ENCODE assay signal across 8 cellular contexts in the genomic region with DNA sequence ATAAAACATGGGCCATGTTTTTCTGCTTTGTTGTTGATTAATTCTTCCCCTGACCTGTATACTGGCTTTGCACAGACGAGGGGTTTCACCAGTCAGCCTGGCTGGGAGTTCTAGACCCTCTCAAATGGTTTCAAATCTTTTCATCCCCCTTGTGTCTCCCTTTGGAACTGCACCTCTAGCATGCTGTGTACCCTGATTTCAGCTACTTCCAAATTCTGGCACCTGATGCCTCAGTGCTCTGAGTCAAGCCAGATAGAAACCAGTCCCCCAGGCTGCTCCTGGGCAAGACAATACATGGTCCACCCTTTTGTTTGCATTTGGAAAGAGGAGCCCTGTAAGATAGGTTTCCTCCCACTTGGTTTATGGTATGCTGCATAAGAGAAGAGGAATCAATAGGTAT.
DNase-seq lines count a peak whose midpoint lies in the region; ATAC-seq, FAIRE-seq and TF ChIP-seq lines count a peak whose summit lies in the region.

No MANE protein-coding gene starts in this region.

- no peaks in the 10 kb centered on the region for H3K27me3 ChIP-seq in HL-60 (ENCODE audit: insufficient read depth, poor library complexity, severe bottlenecking)
- H3K27me3 ChIP-seq in astrocyte (ENCODE audit: insufficient read depth, low read length) = no peaks in the 10 kb centered on the region
- H3K27me3 ChIP-seq in liver (ENCODE audit: control insufficient read depth in 4 of 4, insufficient read depth in 4 of 4, low read length in 3 of 4) = no peaks in the 10 kb centered on the region

- H3K4me3 ChIP-seq in HL-60 (replicated peaks; ENCODE audit: insufficient read depth, low read length) (no peak overlapping the region), astrocyte (ENCODE audit: insufficient read depth, low read depth, low read length) (no peak overlapping the region), liver (ENCODE audit: low read depth in 1 of 3, low read length in 3 of 3) (no peak overlapping the region)

- H3K27ac ChIP-seq in HL-60 (replicated peaks) (no peak overlapping the region), astrocyte (ENCODE audit: low read depth, low read length) (no peak overlapping the region), liver (ENCODE audit: low read depth in 1 of 2, low read length in 2 of 2) (no peak overlapping the region)

- no peak overlapping the region for H3K4me3 Mint-ChIP-seq in astrocyte (ENCODE audit: unreplicated experiment)
- no peak overlapping the region for H3K4me3 Mint-ChIP-seq in stimulated activated memory B cell treated with anti-CD40 and anti-IgM and Interleukin-4, amounts not matched to agents 10 μg/mL and 1 μg/mL and 100 μg/mL, for 72 hours

- no peaks in the 10 kb centered on the region for H3K36me3 Mint-ChIP-seq in astrocyte (ENCODE audit: low read depth, unreplicated experiment)
- no peaks in the 10 kb centered on the region for H3K36me3 Mint-ChIP-seq in stimulated activated memory B cell treated with anti-CD40 and anti-IgM and Interleukin-4, amounts not matched to agents 10 μg/mL and 1 μg/mL and 100 μg/mL, for 72 hours

- peaks cover 2% of the 10 kb centered on the region for H3K9me3 Mint-ChIP-seq in astrocyte (ENCODE audit: unreplicated experiment)
- H3K9me3 Mint-ChIP-seq in stimulated activated memory B cell treated with anti-CD40 and anti-IgM and Interleukin-4, amounts not matched to agents 10 μg/mL and 1 μg/mL and 100 μg/mL, for 72 hours = peaks cover 6% of the 10 kb centered on the region

- TF ChIP-seq RAD21 in liver (IDR thresholded peaks at IDR 0.05) = peak; percentile 64 to 78

- H3K9ac ChIP-seq in astrocyte (ENCODE audit: low read length) = no peak overlapping the region
- H3K9ac ChIP-seq in liver (ENCODE audit: low read depth in 1 of 2, low read length in 2 of 2) = no peak overlapping the region

- TF ChIP-seq CTCF in D721Med (IDR thresholded peaks at IDR 0.05; ENCODE audit: insufficient read depth, missing control alignments) (peak; percentile 29), HL-60 (IDR thresholded peaks at IDR 0.05; ENCODE audit: insufficient read depth, low read length) (peak; percentile 58), astrocyte (IDR thresholded peaks at IDR 0.05; ENCODE audit: insufficient read depth, low read depth, low read length) (peak; percentile 65), liver (IDR thresholded peaks at IDR 0.05; ENCODE audit: low read depth, low read length, missing input control) (peak; percentile 68)

- DNase-seq in D721Med (ENCODE audit: insufficient read length, low spot score) = no peak
- DNase-seq in HL-60 (ENCODE audit: low read depth in 1 of 2, low spot score in 1 of 2) = peak; percentile 4 to 10
- DNase-seq in astrocyte (ENCODE audit: low read depth) = peak; percentile 13
- DNase-seq in KG1 (lab: John Stamatoyannopoulos, UW) = no peak
- DNase-seq in nucleus accumbens (lab: John Stamatoyannopoulos, UW) = no peak

- H3K36me3 ChIP-seq in astrocyte (ENCODE audit: insufficient read depth, low read length) = no peaks in the 10 kb centered on the region
- H3K36me3 ChIP-seq in liver (ENCODE audit: control insufficient read depth in 4 of 4, insufficient read depth in 3 of 4, low read depth in 1 of 4, low read length in 3 of 4) = no peaks in the 10 kb centered on the region

- no peak overlapping the region for H2AFZ ChIP-seq in astrocyte (ENCODE audit: low read depth, low read length)

- no peak overlapping the region for H3K4me2 ChIP-seq in astrocyte (ENCODE audit: low read length)

- peaks cover 3% of the 10 kb centered on the region for H3K27me3 Mint-ChIP-seq in astrocyte (ENCODE audit: low read depth, unreplicated experiment)
- H3K27me3 Mint-ChIP-seq in stimulated activated memory B cell treated with anti-CD40 and anti-IgM and Interleukin-4, amounts not matched to agents 10 μg/mL and 1 μg/mL and 100 μg/mL, for 72 hours = no peaks in the 10 kb centered on the region

- no peaks in the 10 kb centered on the region for H3K79me2 ChIP-seq in astrocyte (ENCODE audit: insufficient read depth, low read length)

- no peak for ATAC-seq in stimulated activated memory B cell treated with anti-CD40 and anti-IgM and Interleukin-4, amounts not matched to agents 10 μg/mL and 1 μg/mL and 100 μg/mL, for 72 hours
- ATAC-seq in GM21526 (IDR thresholded peaks at IDR 0.05; ENCODE audit: low FRiP score, unreplicated experiment) = no peak

- no peaks in the 10 kb centered on the region for H3K4me1 Mint-ChIP-seq in astrocyte (ENCODE audit: low read depth, unreplicated experiment)
- no peaks in the 10 kb centered on the region for H3K4me1 Mint-ChIP-seq in stimulated activated memory B cell treated with anti-CD40 and anti-IgM and Interleukin-4, amounts not matched to agents 10 μg/mL and 1 μg/mL and 100 μg/mL, for 72 hours

- H3K9me3 ChIP-seq in astrocyte (ENCODE audit: insufficient read depth, low read depth, low read length) = no peaks in the 10 kb centered on the region
- no peaks in the 10 kb centered on the region for H3K9me3 ChIP-seq in liver (ENCODE audit: control insufficient read depth in 4 of 4, low read length in 3 of 4)

- no peaks in the 10 kb centered on the region for H4K20me1 ChIP-seq in astrocyte (ENCODE audit: insufficient read depth, low read length)

- FAIRE-seq in D721Med (lab: Jason Lieb, UNC) (no peak), astrocyte (lab: Jason Lieb, UNC) (no peak)

- H3K27ac Mint-ChIP-seq in astrocyte (ENCODE audit: unreplicated experiment) = no peak overlapping the region
- no peak overlapping the region for H3K27ac Mint-ChIP-seq in stimulated activated memory B cell treated with anti-CD40 and anti-IgM and Interleukin-4, amounts not matched to agents 10 μg/mL and 1 μg/mL and 100 μg/mL, for 72 hours

- H3K4me1 ChIP-seq in astrocyte (ENCODE audit: insufficient read depth, low read length) = no peaks in the 10 kb centered on the region
- H3K4me1 ChIP-seq in liver (ENCODE audit: control insufficient read depth in 4 of 4, insufficient read depth in 4 of 4, low read length in 3 of 4) = peaks cover 0 to 3% (median 0%) of the 10 kb centered on the region in 4 donors

- 12% methylated on average over 1 of the region's 1 CpG for WGBS in liver

TF ChIP-seq in liver, 16 proteins besides CTCF, POLR2A, EP300 and RAD21:
- no peak for TF ChIP-seq GABPA (IDR thresholded peaks at IDR 0.05 in 1 of 2, conservative IDR thresholded peaks at IDR 0.05 in 1 of 2)
- no peak for TF ChIP-seq TAF1 (conservative IDR thresholded peaks at IDR 0.05)
- no peak for TF ChIP-seq RXRA (IDR thresholded peaks at IDR 0.05)
- TF ChIP-seq, protein P1, sequence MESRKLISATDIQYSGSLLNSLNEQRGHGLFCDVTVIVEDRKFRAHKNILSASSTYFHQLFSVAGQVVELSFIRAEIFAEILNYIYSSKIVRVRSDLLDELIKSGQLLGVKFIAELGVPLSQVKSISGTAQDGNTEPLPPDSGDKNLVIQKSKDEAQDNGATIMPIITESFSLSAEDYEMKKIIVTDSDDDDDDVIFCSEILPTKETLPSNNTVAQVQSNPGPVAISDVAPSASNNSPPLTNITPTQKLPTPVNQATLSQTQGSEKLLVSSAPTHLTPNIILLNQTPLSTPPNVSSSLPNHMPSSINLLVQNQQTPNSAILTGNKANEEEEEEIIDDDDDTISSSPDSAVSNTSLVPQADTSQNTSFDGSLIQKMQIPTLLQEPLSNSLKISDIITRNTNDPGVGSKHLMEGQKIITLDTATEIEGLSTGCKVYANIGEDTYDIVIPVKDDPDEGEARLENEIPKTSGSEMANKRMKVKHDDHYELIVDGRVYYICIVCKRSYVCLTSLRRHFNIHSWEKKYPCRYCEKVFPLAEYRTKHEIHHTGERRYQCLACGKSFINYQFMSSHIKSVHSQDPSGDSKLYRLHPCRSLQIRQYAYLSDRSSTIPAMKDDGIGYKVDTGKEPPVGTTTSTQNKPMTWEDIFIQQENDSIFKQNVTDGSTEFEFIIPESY (IDR thresholded peaks at IDR 0.05) = no peak
- no peak for TF ChIP-seq HNF4A (conservative IDR thresholded peaks at IDR 0.05)
- TF ChIP-seq, protein P2, sequence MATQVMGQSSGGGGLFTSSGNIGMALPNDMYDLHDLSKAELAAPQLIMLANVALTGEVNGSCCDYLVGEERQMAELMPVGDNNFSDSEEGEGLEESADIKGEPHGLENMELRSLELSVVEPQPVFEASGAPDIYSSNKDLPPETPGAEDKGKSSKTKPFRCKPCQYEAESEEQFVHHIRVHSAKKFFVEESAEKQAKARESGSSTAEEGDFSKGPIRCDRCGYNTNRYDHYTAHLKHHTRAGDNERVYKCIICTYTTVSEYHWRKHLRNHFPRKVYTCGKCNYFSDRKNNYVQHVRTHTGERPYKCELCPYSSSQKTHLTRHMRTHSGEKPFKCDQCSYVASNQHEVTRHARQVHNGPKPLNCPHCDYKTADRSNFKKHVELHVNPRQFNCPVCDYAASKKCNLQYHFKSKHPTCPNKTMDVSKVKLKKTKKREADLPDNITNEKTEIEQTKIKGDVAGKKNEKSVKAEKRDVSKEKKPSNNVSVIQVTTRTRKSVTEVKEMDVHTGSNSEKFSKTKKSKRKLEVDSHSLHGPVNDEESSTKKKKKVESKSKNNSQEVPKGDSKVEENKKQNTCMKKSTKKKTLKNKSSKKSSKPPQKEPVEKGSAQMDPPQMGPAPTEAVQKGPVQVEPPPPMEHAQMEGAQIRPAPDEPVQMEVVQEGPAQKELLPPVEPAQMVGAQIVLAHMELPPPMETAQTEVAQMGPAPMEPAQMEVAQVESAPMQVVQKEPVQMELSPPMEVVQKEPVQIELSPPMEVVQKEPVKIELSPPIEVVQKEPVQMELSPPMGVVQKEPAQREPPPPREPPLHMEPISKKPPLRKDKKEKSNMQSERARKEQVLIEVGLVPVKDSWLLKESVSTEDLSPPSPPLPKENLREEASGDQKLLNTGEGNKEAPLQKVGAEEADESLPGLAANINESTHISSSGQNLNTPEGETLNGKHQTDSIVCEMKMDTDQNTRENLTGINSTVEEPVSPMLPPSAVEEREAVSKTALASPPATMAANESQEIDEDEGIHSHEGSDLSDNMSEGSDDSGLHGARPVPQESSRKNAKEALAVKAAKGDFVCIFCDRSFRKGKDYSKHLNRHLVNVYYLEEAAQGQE (IDR thresholded peaks at IDR 0.05) = no peak
- TF ChIP-seq, protein P3, sequence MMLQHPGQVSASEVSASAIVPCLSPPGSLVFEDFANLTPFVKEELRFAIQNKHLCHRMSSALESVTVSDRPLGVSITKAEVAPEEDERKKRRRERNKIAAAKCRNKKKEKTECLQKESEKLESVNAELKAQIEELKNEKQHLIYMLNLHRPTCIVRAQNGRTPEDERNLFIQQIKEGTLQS (IDR thresholded peaks at IDR 0.05) = no peak
- TF ChIP-seq, protein P4, sequence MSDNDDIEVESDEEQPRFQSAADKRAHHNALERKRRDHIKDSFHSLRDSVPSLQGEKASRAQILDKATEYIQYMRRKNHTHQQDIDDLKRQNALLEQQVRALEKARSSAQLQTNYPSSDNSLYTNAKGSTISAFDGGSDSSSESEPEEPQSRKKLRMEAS (IDR thresholded peaks at IDR 0.05) = no peak
- no peak for TF ChIP-seq JUND (IDR thresholded peaks at IDR 0.05)
- no peak for TF ChIP-seq EGR1 (IDR thresholded peaks at IDR 0.05; ENCODE audit: low read depth in 2 of 2)
- no peak for TF ChIP-seq FOXA1 (IDR thresholded peaks at IDR 0.05)
- TF ChIP-seq FOXA2 (IDR thresholded peaks at IDR 0.05) = no peak
- TF ChIP-seq SP1 (IDR thresholded peaks at IDR 0.05) = no peak
- TF ChIP-seq NR2F2 (IDR thresholded peaks at IDR 0.05) = no peak
- TF ChIP-seq YY1 (IDR thresholded peaks at IDR 0.05) = no peak
- TF ChIP-seq HNF4G (IDR thresholded peaks at IDR 0.05) = no peak
TF ChIP-seq in liver: peak in this region for 0.

Comparison
In these comparisons a context has a peak if more than half of its experiments do, and no peak if none do; other contexts are left out.
1. DNase-seq: peak in HL-60 (2 of 2) and astrocyte (single experiment); none in D721Med (single experiment), KG1 (single experiment) and nucleus accumbens (0 of 56).
2. Peak in every context shown above with its lines, with median percentiles within 50 percentile points of each other: CTCF ChIP-seq.